22 cellular contexts compared by ENCODE assay signal in the genomic region with DNA sequence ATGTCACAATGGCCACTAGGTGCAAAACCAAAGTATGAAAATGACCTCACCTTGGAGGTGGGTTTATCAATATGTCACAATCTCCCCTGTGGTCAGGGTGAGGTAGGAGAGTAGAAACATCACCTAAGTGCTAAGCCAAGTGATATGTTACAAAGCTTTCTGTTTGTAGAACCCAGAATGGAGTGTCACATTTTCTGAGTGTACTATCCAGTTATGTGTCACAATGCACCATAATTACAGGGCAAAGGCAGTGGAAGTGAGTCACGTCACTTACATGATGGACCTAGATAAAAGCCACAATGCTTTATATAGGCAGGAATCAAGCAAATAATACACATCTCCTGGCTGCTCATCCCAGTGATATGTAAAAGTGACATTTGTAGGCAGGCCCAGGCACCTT. TPM values are rescaled to one million over a fixed set of nuclear protein-coding genes. Genes with fewer than 3 reads are reported as not detected.
"Had no signal": no experiment of that assay in that cellular context is flagged by ENCODE, and none has a peak within 500 bp of the region (broad histone marks: within the 10 kb centered on the region; RNA-seq: fewer than 3 reads in every experiment).

No MANE protein-coding gene starts in this region.

RNA-seq across cellular contexts. Expression of a gene that starts 21.8 kb away (rescaled TPM):
- total RNA-seq: naive thymus-derived CD8-positive, alpha-beta T cell; natural killer cell treated with Interleukin-12 subunit alpha and Interleukin-12 subunit beta and Interleukin-15 and Interleukin-18, amount 100 ng/mL, for 72 hours; neural crest cell; omental fat pad; osteocyte; pancreas; posterior vena cava; prostate gland; pulmonary artery endothelial cell; right atrium auricular region; sciatic nerve; smooth muscle cell; spleen; stomach; subcutaneous adipose tissue; temporal lobe; thoracic aorta; thyroid gland; tibial nerve; upper lobe of left lung; ureter; vagina had no signal
